Comparison of ENCODE assay signal across 1 cellular context in the genomic region with DNA sequence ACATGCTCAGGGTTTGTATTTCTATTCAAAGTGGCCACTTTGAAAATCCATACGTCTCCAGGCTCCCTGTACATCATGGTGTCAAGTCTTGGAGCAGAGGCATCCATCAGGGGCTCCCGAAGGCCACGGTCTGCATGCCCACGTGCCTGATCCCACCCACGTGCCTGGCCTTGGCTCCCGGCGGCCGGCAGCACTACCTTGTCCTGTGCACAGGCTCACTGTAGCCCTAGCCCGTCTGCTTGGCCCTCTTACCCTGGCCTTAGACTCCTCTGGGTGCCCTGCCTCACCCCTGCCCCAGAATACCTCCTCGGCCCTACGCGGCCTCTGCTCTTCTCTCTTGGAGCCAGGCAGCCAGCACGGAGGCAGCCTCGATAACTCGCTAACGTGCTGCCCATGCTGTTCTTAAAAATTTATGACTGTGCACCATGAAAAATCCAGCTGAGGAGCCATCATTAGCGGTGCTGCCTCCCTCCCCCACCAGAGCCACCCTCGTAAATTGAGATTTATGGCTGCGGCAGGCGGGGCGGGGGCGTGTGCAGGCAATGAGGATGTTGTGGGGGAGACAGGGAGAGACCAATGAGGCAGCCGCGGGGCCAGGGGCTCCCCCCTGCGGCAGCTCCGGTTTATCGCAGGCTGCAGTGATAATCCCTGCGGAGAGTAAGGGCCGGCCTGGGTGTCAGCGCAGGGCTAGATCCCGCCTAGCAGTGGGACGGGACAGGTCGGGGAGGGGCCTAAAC.
TF ChIP-seq lines count a peak whose summit lies in the region.

No MANE protein-coding gene starts in this region.

TF ChIP-seq in GM12878, 131 proteins besides CTCF, POLR2A, EP300 and RAD21 (continued from another document):
- TF ChIP-seq, protein P1, sequence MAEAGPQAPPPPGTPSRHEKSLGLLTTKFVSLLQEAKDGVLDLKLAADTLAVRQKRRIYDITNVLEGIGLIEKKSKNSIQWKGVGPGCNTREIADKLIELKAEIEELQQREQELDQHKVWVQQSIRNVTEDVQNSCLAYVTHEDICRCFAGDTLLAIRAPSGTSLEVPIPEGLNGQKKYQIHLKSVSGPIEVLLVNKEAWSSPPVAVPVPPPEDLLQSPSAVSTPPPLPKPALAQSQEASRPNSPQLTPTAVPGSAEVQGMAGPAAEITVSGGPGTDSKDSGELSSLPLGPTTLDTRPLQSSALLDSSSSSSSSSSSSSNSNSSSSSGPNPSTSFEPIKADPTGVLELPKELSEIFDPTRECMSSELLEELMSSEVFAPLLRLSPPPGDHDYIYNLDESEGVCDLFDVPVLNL (IDR thresholded peaks at IDR 0.05; ENCODE audit: low read depth, low read length): no peak
- TF ChIP-seq SREBF2 (IDR thresholded peaks at IDR 0.05; ENCODE audit: low read length) (no peak), KLF5 (IDR thresholded peaks at IDR 0.05; ENCODE audit: partially characterized antibody) (no peak), ZNF274 (IDR thresholded peaks at IDR 0.05; ENCODE audit: insufficient read depth, insufficient read length) (no peak), EGR1 (IDR thresholded peaks at IDR 0.05; ENCODE audit: borderline replicate concordance in 1 of 2, low read depth in 2 of 2, low read length in 2 of 2) (peak in 1 of 2 experiments; percentile 71; a peak in 1 of 3 replicates), EED (IDR thresholded peaks at IDR 0.05; ENCODE audit: low read depth) (no peak)
- TF ChIP-seq, protein P2, sequence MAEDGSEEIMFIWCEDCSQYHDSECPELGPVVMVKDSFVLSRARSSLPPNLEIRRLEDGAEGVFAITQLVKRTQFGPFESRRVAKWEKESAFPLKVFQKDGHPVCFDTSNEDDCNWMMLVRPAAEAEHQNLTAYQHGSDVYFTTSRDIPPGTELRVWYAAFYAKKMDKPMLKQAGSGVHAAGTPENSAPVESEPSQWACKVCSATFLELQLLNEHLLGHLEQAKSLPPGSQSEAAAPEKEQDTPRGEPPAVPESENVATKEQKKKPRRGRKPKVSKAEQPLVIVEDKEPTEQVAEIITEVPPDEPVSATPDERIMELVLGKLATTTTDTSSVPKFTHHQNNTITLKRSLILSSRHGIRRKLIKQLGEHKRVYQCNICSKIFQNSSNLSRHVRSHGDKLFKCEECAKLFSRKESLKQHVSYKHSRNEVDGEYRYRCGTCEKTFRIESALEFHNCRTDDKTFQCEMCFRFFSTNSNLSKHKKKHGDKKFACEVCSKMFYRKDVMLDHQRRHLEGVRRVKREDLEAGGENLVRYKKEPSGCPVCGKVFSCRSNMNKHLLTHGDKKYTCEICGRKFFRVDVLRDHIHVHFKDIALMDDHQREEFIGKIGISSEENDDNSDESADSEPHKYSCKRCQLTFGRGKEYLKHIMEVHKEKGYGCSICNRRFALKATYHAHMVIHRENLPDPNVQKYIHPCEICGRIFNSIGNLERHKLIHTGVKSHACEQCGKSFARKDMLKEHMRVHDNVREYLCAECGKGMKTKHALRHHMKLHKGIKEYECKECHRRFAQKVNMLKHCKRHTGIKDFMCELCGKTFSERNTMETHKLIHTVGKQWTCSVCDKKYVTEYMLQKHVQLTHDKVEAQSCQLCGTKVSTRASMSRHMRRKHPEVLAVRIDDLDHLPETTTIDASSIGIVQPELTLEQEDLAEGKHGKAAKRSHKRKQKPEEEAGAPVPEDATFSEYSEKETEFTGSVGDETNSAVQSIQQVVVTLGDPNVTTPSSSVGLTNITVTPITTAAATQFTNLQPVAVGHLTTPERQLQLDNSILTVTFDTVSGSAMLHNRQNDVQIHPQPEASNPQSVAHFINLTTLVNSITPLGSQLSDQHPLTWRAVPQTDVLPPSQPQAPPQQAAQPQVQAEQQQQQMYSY (CRISPR knock-in tag; IDR thresholded peaks at IDR 0.05): no peak
- TF ChIP-seq, protein P3, sequence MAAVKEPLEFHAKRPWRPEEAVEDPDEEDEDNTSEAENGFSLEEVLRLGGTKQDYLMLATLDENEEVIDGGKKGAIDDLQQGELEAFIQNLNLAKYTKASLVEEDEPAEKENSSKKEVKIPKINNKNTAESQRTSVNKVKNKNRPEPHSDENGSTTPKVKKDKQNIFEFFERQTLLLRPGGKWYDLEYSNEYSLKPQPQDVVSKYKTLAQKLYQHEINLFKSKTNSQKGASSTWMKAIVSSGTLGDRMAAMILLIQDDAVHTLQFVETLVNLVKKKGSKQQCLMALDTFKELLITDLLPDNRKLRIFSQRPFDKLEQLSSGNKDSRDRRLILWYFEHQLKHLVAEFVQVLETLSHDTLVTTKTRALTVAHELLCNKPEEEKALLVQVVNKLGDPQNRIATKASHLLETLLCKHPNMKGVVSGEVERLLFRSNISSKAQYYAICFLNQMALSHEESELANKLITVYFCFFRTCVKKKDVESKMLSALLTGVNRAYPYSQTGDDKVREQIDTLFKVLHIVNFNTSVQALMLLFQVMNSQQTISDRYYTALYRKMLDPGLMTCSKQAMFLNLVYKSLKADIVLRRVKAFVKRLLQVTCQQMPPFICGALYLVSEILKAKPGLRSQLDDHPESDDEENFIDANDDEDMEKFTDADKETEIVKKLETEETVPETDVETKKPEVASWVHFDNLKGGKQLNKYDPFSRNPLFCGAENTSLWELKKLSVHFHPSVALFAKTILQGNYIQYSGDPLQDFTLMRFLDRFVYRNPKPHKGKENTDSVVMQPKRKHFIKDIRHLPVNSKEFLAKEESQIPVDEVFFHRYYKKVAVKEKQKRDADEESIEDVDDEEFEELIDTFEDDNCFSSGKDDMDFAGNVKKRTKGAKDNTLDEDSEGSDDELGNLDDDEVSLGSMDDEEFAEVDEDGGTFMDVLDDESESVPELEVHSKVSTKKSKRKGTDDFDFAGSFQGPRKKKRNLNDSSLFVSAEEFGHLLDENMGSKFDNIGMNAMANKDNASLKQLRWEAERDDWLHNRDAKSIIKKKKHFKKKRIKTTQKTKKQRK (IDR thresholded peaks at IDR 0.05; ENCODE audit: low read depth, low read length): no peak
TF ChIP-seq in GM12878: peak in this region for 2.
